ENCODE assay signal across 1 cellular context in the genomic region with DNA sequence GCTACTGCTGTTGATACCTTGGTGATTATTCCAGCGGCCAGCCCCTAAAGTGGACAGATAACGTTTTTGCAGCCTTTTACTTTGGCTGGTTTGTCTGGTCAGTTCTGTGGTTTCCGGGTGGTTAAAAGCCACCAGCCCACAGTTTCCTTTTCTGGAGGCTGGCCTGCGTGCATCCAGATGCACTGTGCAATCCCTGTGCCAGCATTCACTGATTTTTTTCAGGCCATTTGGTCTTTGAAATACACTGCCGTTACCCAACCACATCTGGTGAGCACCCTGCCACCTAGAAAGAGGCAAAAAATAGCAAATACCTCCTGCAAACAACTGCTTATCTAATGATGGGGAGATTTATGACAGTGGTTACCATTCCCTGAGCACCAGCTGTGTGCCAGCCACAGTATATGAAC.
TF ChIP-seq lines count a peak whose summit lies in the region.

No MANE protein-coding gene starts in this region.

TF ChIP-seq in HCT116, 20 proteins besides CTCF, POLR2A, EP300 and RAD21 (continued from another document):
- TF ChIP-seq, protein P1, sequence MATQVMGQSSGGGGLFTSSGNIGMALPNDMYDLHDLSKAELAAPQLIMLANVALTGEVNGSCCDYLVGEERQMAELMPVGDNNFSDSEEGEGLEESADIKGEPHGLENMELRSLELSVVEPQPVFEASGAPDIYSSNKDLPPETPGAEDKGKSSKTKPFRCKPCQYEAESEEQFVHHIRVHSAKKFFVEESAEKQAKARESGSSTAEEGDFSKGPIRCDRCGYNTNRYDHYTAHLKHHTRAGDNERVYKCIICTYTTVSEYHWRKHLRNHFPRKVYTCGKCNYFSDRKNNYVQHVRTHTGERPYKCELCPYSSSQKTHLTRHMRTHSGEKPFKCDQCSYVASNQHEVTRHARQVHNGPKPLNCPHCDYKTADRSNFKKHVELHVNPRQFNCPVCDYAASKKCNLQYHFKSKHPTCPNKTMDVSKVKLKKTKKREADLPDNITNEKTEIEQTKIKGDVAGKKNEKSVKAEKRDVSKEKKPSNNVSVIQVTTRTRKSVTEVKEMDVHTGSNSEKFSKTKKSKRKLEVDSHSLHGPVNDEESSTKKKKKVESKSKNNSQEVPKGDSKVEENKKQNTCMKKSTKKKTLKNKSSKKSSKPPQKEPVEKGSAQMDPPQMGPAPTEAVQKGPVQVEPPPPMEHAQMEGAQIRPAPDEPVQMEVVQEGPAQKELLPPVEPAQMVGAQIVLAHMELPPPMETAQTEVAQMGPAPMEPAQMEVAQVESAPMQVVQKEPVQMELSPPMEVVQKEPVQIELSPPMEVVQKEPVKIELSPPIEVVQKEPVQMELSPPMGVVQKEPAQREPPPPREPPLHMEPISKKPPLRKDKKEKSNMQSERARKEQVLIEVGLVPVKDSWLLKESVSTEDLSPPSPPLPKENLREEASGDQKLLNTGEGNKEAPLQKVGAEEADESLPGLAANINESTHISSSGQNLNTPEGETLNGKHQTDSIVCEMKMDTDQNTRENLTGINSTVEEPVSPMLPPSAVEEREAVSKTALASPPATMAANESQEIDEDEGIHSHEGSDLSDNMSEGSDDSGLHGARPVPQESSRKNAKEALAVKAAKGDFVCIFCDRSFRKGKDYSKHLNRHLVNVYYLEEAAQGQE (IDR thresholded peaks at IDR 0.05; ENCODE audit: low read depth): no peak
- TF ChIP-seq POLR2AphosphoS5 (IDR thresholded peaks at IDR 0.05; ENCODE audit: low read depth, low read length) (no peak), ELF1 (IDR thresholded peaks at IDR 0.05; ENCODE audit: borderline replicate concordance, low read depth) (no peak), JUND (IDR thresholded peaks at IDR 0.05) (no peak)
- TF ChIP-seq, protein P2, sequence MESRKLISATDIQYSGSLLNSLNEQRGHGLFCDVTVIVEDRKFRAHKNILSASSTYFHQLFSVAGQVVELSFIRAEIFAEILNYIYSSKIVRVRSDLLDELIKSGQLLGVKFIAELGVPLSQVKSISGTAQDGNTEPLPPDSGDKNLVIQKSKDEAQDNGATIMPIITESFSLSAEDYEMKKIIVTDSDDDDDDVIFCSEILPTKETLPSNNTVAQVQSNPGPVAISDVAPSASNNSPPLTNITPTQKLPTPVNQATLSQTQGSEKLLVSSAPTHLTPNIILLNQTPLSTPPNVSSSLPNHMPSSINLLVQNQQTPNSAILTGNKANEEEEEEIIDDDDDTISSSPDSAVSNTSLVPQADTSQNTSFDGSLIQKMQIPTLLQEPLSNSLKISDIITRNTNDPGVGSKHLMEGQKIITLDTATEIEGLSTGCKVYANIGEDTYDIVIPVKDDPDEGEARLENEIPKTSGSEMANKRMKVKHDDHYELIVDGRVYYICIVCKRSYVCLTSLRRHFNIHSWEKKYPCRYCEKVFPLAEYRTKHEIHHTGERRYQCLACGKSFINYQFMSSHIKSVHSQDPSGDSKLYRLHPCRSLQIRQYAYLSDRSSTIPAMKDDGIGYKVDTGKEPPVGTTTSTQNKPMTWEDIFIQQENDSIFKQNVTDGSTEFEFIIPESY (IDR thresholded peaks at IDR 0.05; ENCODE audit: extremely low read depth, insufficient replicate concordance, low read length): no peak
